ENCODE assay signal across 16 cellular contexts in genomic region chr14:93049867-93050331, GRCh38.
A peak's percentile ranks its signal among the peaks of the same experiment; 100 is the strongest.
DNase-seq lines count a peak whose midpoint lies in the region; ATAC-seq and TF ChIP-seq lines count a peak whose summit lies in the region.
"Had no signal": no experiment of that assay in that cellular context is flagged by ENCODE, and none has a peak within 500 bp of the region (broad histone marks: within the 10 kb centered on the region; RNA-seq: fewer than 3 reads in every experiment).

No MANE protein-coding gene starts in this region.

- no peak overlapping the region for H2BK15ac ChIP-seq in mesendoderm (replicated peaks; ENCODE audit: low read depth)

- peaks cover 7% of the 10 kb centered on the region for H3K36me3 Mint-ChIP-seq in Caco-2 (ENCODE audit: insufficient read depth, unreplicated experiment)
- H3K36me3 Mint-ChIP-seq in CD4-positive, alpha-beta T cell (ENCODE audit: low read depth) = peaks cover 11% of the 10 kb centered on the region

- H3K4me3 ChIP-seq in Caco-2 (ENCODE audit: low read depth, low read length) = no peak overlapping the region
- H3K4me3 ChIP-seq in left ventricle myocardium inferior = no peak overlapping the region
- no peak overlapping the region for H3K4me3 ChIP-seq in WERI-Rb-1 (ENCODE audit: low read depth, low read length)
- H3K4me3 ChIP-seq in mesendoderm (ENCODE audit: low read length) = no peak overlapping the region
- H3K4me3 ChIP-seq: BLaER1 treated with 17β-estradiol and CSF1 and Interleukin-3, amounts not matched to agents 10 nM and 100 nM; smooth muscle cell had no signal

- no peak overlapping the region for H4K8ac ChIP-seq in mesendoderm (ENCODE audit: low read depth, low read length)

- no peak overlapping the region for H3K23ac ChIP-seq in mesendoderm (ENCODE audit: low read length)

- no peak overlapping the region for H3K4me2 ChIP-seq in mesendoderm (ENCODE audit: low read length)
- H3K4me2 ChIP-seq: BLaER1 treated with 17β-estradiol and CSF1 and Interleukin-3, amounts not matched to agents 10 nM and 100 nM; smooth muscle cell had no signal

- no peak overlapping the region for H2AK5ac ChIP-seq in mesendoderm (ENCODE audit: low read length)

- BruUV-seq in Caco-2 (replicated peaks; lab: Mats Ljungman, UMichigan) = no TSS peak

- intact Hi-C loops in Caco-2 (cut with micrococcal nuclease; ENCODE audit: unreplicated experiment) (no loop called here), left ventricle myocardium inferior (cut with micrococcal nuclease) (no loop called here)
- intact Hi-C loops in CD4-positive, alpha-beta T cell (cut with DNase I, micrococcal nuclease) = no loop called here

- ATAC-seq in CD4-positive, alpha-beta T cell (ENCODE audit: poor library complexity) = no peak
- ATAC-seq in HG03175 (IDR thresholded peaks at IDR 0.05; ENCODE audit: unreplicated experiment) = no peak

- H3K27ac Mint-ChIP-seq in Caco-2 (ENCODE audit: unreplicated experiment) = peak overlapping the region; percentile 92
- no peak overlapping the region for H3K27ac Mint-ChIP-seq in CD4-positive, alpha-beta T cell
- H3K27ac Mint-ChIP-seq: activated CD4-positive, alpha-beta memory T cell treated with anti-CD3 and anti-CD28 coated beads, Interleukin-2, amount 10 ng/mL, durations not matched to agents 7 days and 5 days had no signal

- no peak overlapping the region for H3K18ac ChIP-seq in mesendoderm (ENCODE audit: low read length)

- no peaks in the 10 kb centered on the region for H3K36me3 ChIP-seq in Caco-2 (ENCODE audit: control insufficient read depth, insufficient read depth, low read length)
- H3K36me3 ChIP-seq in left ventricle myocardium inferior = no peaks in the 10 kb centered on the region
- H3K36me3 ChIP-seq in WERI-Rb-1 = no peaks in the 10 kb centered on the region
- H3K36me3 ChIP-seq in mesendoderm (ENCODE audit: control insufficient read depth, insufficient read depth, low read length) = no peaks in the 10 kb centered on the region

- H3K4me1 ChIP-seq in Caco-2 (peaks cover 55% of the 10 kb centered on the region), left ventricle myocardium inferior (peaks cover 71% of the 10 kb centered on the region), mesendoderm (ENCODE audit: control insufficient read depth, low read depth, low read length) (peaks cover 4% of the 10 kb centered on the region)

- no peak overlapping the region for H2BK120ac ChIP-seq in mesendoderm (ENCODE audit: low read depth, low read length)

- H3K79me1 ChIP-seq in mesendoderm (ENCODE audit: low read length) = no peaks in the 10 kb centered on the region

- H3K79me2 ChIP-seq in mesendoderm (ENCODE audit: control insufficient read depth, insufficient read depth, low read length) = no peaks in the 10 kb centered on the region

- TF ChIP-seq CTCF in Caco-2 (IDR thresholded peaks at IDR 0.05; ENCODE audit: insufficient read depth in 1 of 2, low read depth in 1 of 2, low read length in 1 of 2, severe bottlenecking in 1 of 2, unreplicated experiment in 1 of 2) (no peak), RWPE1 (conservative IDR thresholded peaks at IDR 0.05; ENCODE audit: low read depth) (no peak), left ventricle myocardium inferior (IDR thresholded peaks at IDR 0.05; ENCODE audit: borderline replicate concordance) (no peak), WERI-Rb-1 (IDR thresholded peaks at IDR 0.05; ENCODE audit: low read depth, low read length) (no peak)
- TF ChIP-seq CTCF in CD4-positive, alpha-beta T cell (IDR thresholded peaks at IDR 0.05) = no peak

- CTCF ChIA-PET in Caco-2 (lab: Charles Lee) = interaction anchor here (0.8 kb wide), 1 partner anchor 63 kb away, joined by 6 read pairs; no protein-coding TSS in a partner anchor
- CTCF ChIA-PET in RWPE1 (lab: Yijun Ruan, JAX) = no interaction called here
- CTCF ChIA-PET in CD4-positive, alpha-beta T cell (lab: Charles Lee) = no interaction called here

- DNase-seq in Caco-2 (no peak), RWPE1 (ENCODE audit: low spot score) (no peak), left ventricle myocardium inferior (peak; percentile 16), pulmonary artery endothelial cell (ENCODE audit: low read depth, low spot score) (peak; percentile 46), WERI-Rb-1 (no peak), mesendoderm (no peak)
- no peak for DNase-seq in CD4-positive, alpha-beta T cell
- DNase-seq: activated CD4-positive, alpha-beta memory T cell treated with anti-CD3 and anti-CD28 coated beads, Interleukin-2, amount 10 ng/mL, durations not matched to agents 7 days and 5 days; activated naive CD4-positive, alpha-beta T cell treated with Interleukin-2 at 50 U/mL for 16 hours; head of caudate nucleus; mammary epithelial cell; NCI-H1694; T-helper 1 cell had no signal

- H3K9me3 ChIP-seq in Caco-2 = no peaks in the 10 kb centered on the region
- H3K9me3 ChIP-seq in left ventricle myocardium inferior (replicated peaks) = no peaks in the 10 kb centered on the region
- H3K9me3 ChIP-seq in WERI-Rb-1 (ENCODE audit: severe bottlenecking) = no peaks in the 10 kb centered on the region
- no peaks in the 10 kb centered on the region for H3K9me3 ChIP-seq in CD4-positive, alpha-beta T cell (ENCODE audit: control insufficient read depth, low read length)
- H3K9me3 ChIP-seq: BLaER1 treated with 17β-estradiol and CSF1 and Interleukin-3, amounts not matched to agents 10 nM and 100 nM had no signal

- H3K27ac ChIP-seq in RWPE1 (peak overlapping the region; percentile 68), left ventricle myocardium inferior (replicated peaks) (peak overlapping the region; percentile 63), WERI-Rb-1 (no peak overlapping the region), mesendoderm (ENCODE audit: low read depth, low read length) (no peak overlapping the region)
- H3K27ac ChIP-seq in CD4-positive, alpha-beta T cell (ENCODE audit: low read depth, low read length) = no peak overlapping the region
- H3K27ac ChIP-seq: BLaER1 treated with 17β-estradiol and CSF1 and Interleukin-3, amounts not matched to agents 10 nM and 100 nM had no signal

- no peak overlapping the region for H3K9ac ChIP-seq in mesendoderm (ENCODE audit: low read length)
- H3K9ac ChIP-seq: BLaER1 treated with 17β-estradiol and CSF1 and Interleukin-3, amounts not matched to agents 10 nM and 100 nM had no signal

- peaks cover 27% of the 10 kb centered on the region for H3K4me1 Mint-ChIP-seq in Caco-2 (ENCODE audit: low read depth, unreplicated experiment)
- peaks cover 5% of the 10 kb centered on the region for H3K4me1 Mint-ChIP-seq in CD4-positive, alpha-beta T cell (ENCODE audit: low read depth)
- H3K4me1 Mint-ChIP-seq: activated CD4-positive, alpha-beta memory T cell treated with anti-CD3 and anti-CD28 coated beads, Interleukin-2, amount 10 ng/mL, durations not matched to agents 7 days and 5 days had no signal

- H3K27me3 Mint-ChIP-seq in Caco-2 (ENCODE audit: insufficient read depth, unreplicated experiment) = no peaks in the 10 kb centered on the region
- no peaks in the 10 kb centered on the region for H3K27me3 Mint-ChIP-seq in CD4-positive, alpha-beta T cell
- H3K27me3 Mint-ChIP-seq: activated CD4-positive, alpha-beta memory T cell treated with anti-CD3 and anti-CD28 coated beads, Interleukin-2, amount 10 ng/mL, durations not matched to agents 7 days and 5 days had no signal

- POLR2A ChIA-PET in Caco-2 (lab: Charles Lee) = no interaction called here
- POLR2A ChIA-PET in RWPE1 (lab: Yijun Ruan, JAX; ENCODE audit: low non-redundant PET) = interaction anchor here (0.7 kb wide), 1 partner anchor 1784 kb away, joined by 4 read pairs; no protein-coding TSS in a partner anchor
- POLR2A ChIA-PET in CD4-positive, alpha-beta T cell (lab: Charles Lee) = no interaction called here

- no peak overlapping the region for H3K4ac ChIP-seq in mesendoderm (ENCODE audit: low read depth, low read length)

- H3K56ac ChIP-seq in mesendoderm (ENCODE audit: low read length) = no peak overlapping the region

- WGBS in mesendoderm (ENCODE audit: extremely low coverage, insufficient coverage, low lambda C conversion rate) = no CpG with 5 or more reads among the region's 12 CpGs

- H4K5ac ChIP-seq in mesendoderm (ENCODE audit: low read length) = no peak overlapping the region

- no peak overlapping the region for H2BK5ac ChIP-seq in mesendoderm (ENCODE audit: low read length)

- H3K4me3 Mint-ChIP-seq in Caco-2 (ENCODE audit: unreplicated experiment) = peak overlapping the region; percentile 43
- H3K4me3 Mint-ChIP-seq in CD4-positive, alpha-beta T cell = no peak overlapping the region
- H3K4me3 Mint-ChIP-seq: activated CD4-positive, alpha-beta memory T cell treated with anti-CD3 and anti-CD28 coated beads, Interleukin-2, amount 10 ng/mL, durations not matched to agents 7 days and 5 days had no signal

- H3K27me3 ChIP-seq in Caco-2 (replicated peaks; ENCODE audit: control insufficient read depth, insufficient read depth, low read length) (no peaks in the 10 kb centered on the region), left ventricle myocardium inferior (ENCODE audit: low read depth) (no peaks in the 10 kb centered on the region), WERI-Rb-1 (ENCODE audit: insufficient read depth, low read depth, severe bottlenecking) (no peaks in the 10 kb centered on the region), mesendoderm (ENCODE audit: insufficient read depth, low read length, poor library complexity) (no peaks in the 10 kb centered on the region)
- H3K27me3 ChIP-seq in CD4-positive, alpha-beta T cell (ENCODE audit: control insufficient read depth, insufficient read depth, low read length) = no peaks in the 10 kb centered on the region
- H3K27me3 ChIP-seq: BLaER1 treated with 17β-estradiol and CSF1 and Interleukin-3, amounts not matched to agents 10 nM and 100 nM had no signal

- no peaks in the 10 kb centered on the region for H3K9me3 Mint-ChIP-seq in Caco-2 (ENCODE audit: unreplicated experiment)
- no peaks in the 10 kb centered on the region for H3K9me3 Mint-ChIP-seq in CD4-positive, alpha-beta T cell
- H3K9me3 Mint-ChIP-seq: activated CD4-positive, alpha-beta memory T cell treated with anti-CD3 and anti-CD28 coated beads, Interleukin-2, amount 10 ng/mL, durations not matched to agents 7 days and 5 days had no signal

Comparison
In these comparisons a context has a peak if more than half of its experiments do, and no peak if none do; other contexts are left out.
1. DNase-seq: peak in left ventricle myocardium inferior (single experiment) and pulmonary artery endothelial cell (single experiment); none in Caco-2 (0 of 2), RWPE1 (single experiment), WERI-Rb-1 (single experiment), CD4-positive, alpha-beta T cell (0 of 10) and mesendoderm (single experiment).
2. H3K27ac ChIP-seq: peak in RWPE1 (single experiment) and left ventricle myocardium inferior (single experiment); none in WERI-Rb-1 (single experiment), CD4-positive, alpha-beta T cell (single experiment) and mesendoderm (single experiment).